13 cellular contexts compared by ENCODE assay signal in genomic region chr22:37511368-37512104, GRCh38. TPM values are rescaled to one million over a fixed set of nuclear protein-coding genes. Genes with fewer than 3 reads are reported as not detected.
DNase-seq lines count a peak whose midpoint lies in the region; ATAC-seq, FAIRE-seq and TF ChIP-seq lines count a peak whose summit lies in the region.
"Had no signal": no experiment of that assay in that cellular context is flagged by ENCODE, and none has a peak within 500 bp of the region (broad histone marks: within the 10 kb centered on the region; RNA-seq: fewer than 3 reads in every experiment).

No MANE protein-coding gene starts in this region.

- CTCF ChIA-PET in HepG2 (lab: Yijun Ruan, JAX; ENCODE audit: low intra/inter-chr PET ratio, low total read pairs): no interaction called here

- peak overlapping the region; percentile 97 for H3K27ac Mint-ChIP-seq in nephron progenitor cell

- no peak overlapping the region for H3K4me3 Mint-ChIP-seq in nephron progenitor cell
- H3K4me3 Mint-ChIP-seq: naive thymus-derived CD4-positive, alpha-beta T cell had no signal

- H3K9ac ChIP-seq in HepG2 (ENCODE audit: insufficient read depth, low read depth, low read length): peak overlapping the region; percentile 77

- H3K27ac ChIP-seq in HepG2 (ENCODE audit: extremely low read length, insufficient read depth, low read length) (peak overlapping the region; percentile 98), right lobe of liver (peak overlapping the region in 1 of 3 donors; percentile 36), esophagus muscularis mucosa (replicated peaks in 1 of 4) (peak overlapping the region; percentile 10 to 62 (median 34))

- H3K9me3 ChIP-seq in HepG2 (ENCODE audit: low read length): no peaks in the 10 kb centered on the region
- no peaks in the 10 kb centered on the region for H3K9me3 ChIP-seq in right lobe of liver
- H3K9me3 ChIP-seq in esophagus muscularis mucosa: no peaks in the 10 kb centered on the region

- H3K4me3 ChIP-seq in HepG2 (replicated peaks in 1 of 3; ENCODE audit: insufficient read depth in 1 of 3, low read depth in 2 of 3, low read length in 3 of 3) (peak overlapping the region in 1 of 3 experiments; percentile 47; a peak in 1 of 6 replicates), right lobe of liver (no peak overlapping the region), esophagus muscularis mucosa (no peak overlapping the region)

- TF ChIP-seq POLR2A in HepG2 (IDR thresholded peaks at IDR 0.05; ENCODE audit: insufficient read depth in 1 of 2, low read depth in 2 of 2, low read length in 2 of 2): no peak
- TF ChIP-seq POLR2A in right lobe of liver (IDR thresholded peaks at IDR 0.05): no peak
- TF ChIP-seq POLR2A in esophagus muscularis mucosa (IDR thresholded peaks at IDR 0.05; ENCODE audit: low read depth): no peak
- no peak for TF ChIP-seq POLR2A in GM12892 (IDR thresholded peaks at IDR 0.05; ENCODE audit: low read depth, low read length)

- peaks cover 3% of the 10 kb centered on the region for H3K9me3 Mint-ChIP-seq in nephron progenitor cell
- H3K9me3 Mint-ChIP-seq: HFFc6; naive thymus-derived CD4-positive, alpha-beta T cell had no signal

- no TSS peak for BruUV-seq in HepG2 (replicated peaks; lab: Mats Ljungman, UMichigan)

- H3K36me3 Mint-ChIP-seq in nephron progenitor cell (ENCODE audit: low read depth): peaks cover 11% of the 10 kb centered on the region
- H3K36me3 Mint-ChIP-seq: naive thymus-derived CD4-positive, alpha-beta T cell had no signal

- peaks cover 67% of the 10 kb centered on the region for H3K4me1 Mint-ChIP-seq in nephron progenitor cell
- H3K4me1 Mint-ChIP-seq: naive thymus-derived CD4-positive, alpha-beta T cell had no signal

- intact Hi-C loops in HepG2 (cut with micrococcal nuclease; ENCODE audit: unreplicated experiment) (loop anchor here (1.0 kb wide), 1 partner anchor 10 kb away; no protein-coding TSS in a partner anchor), right lobe of liver (cut with DNase I) (no loop called here), esophagus muscularis mucosa (cut with DNase I) (no loop called here)

- peak overlapping the region; percentile 85 for H3K4me2 ChIP-seq in HepG2 (ENCODE audit: low read depth, low read length)

- POLR2A ChIA-PET in HepG2 (lab: Yijun Ruan, JAX): interaction anchor here (1.4 to 3.8 kb wide), 5 partner anchors 9 to 97 kb away, joined by 5 to 51 read pairs (median 12); partner anchors contain the start of genes GGA1 and MFNG

- FAIRE-seq in HepG2 (lab: Jason Lieb, UNC) (no peak), GM12892 (lab: Jason Lieb, UNC) (no peak)
- FAIRE-seq: D721Med had no signal

- TF ChIP-seq EP300 in HepG2 (IDR thresholded peaks at IDR 0.05; ENCODE audit: low read depth in 2 of 2, low read length in 2 of 2) (no peak), HepG2 (CRISPR knock-in tag; IDR thresholded peaks at IDR 0.05; ENCODE audit: borderline replicate concordance) (no peak), esophagus muscularis mucosa (IDR thresholded peaks at IDR 0.05) (no peak)

- TF ChIP-seq RAD21 in HepG2 (CRISPR knock-in tag; IDR thresholded peaks at IDR 0.05): no peak

- peaks cover 2% of the 10 kb centered on the region for H3K27me3 Mint-ChIP-seq in nephron progenitor cell (ENCODE audit: low read depth, poor library complexity)

- DNase-seq in HepG2 (ENCODE audit: low spot score) (no peak), right lobe of liver (no peak), esophagus muscularis mucosa (ENCODE audit: extremely low spot score) (no peak), nephron progenitor cell (no peak), GM12892 (ENCODE audit: insufficient read length) (no peak), GM19240 (ENCODE audit: insufficient read length, low spot score) (no peak)
- DNase-seq: activated gamma-delta T cell; MM.1S; naive thymus-derived CD4-positive, alpha-beta T cell had no signal

- H3K36me3 ChIP-seq in HepG2 (replicated peaks in 1 of 2; ENCODE audit: control insufficient read depth in 1 of 2, insufficient read depth in 2 of 2, low read length in 2 of 2) (peaks cover 16 to 66% of the 10 kb centered on the region in 2 experiments), right lobe of liver (peaks cover 0 to 5% (median 0%) of the 10 kb centered on the region in 4 donors), esophagus muscularis mucosa (peaks cover 0 to 28% (median 6%) of the 10 kb centered on the region in 4 donors)

- H3K79me2 ChIP-seq in HepG2 (ENCODE audit: insufficient read depth, low read length): peaks cover 41% of the 10 kb centered on the region

- H3K4me1 ChIP-seq in HepG2 (ENCODE audit: insufficient read depth, low read length): peaks cover 82% of the 10 kb centered on the region
- H3K4me1 ChIP-seq in right lobe of liver: peaks cover 0 to 5% (median 0%) of the 10 kb centered on the region in 4 donors
- H3K4me1 ChIP-seq in esophagus muscularis mucosa: peaks cover 37 to 46% (median 43%) of the 10 kb centered on the region in 4 donors

- H4K20me1 ChIP-seq in HepG2 (ENCODE audit: insufficient read depth, low read length): peaks cover 5% of the 10 kb centered on the region; the same call in 1 of the 2 replicates

- no peak for ATAC-seq in HepG2
- ATAC-seq in right lobe of liver: no peak
- no peak for ATAC-seq in HG03342 (IDR thresholded peaks at IDR 0.05; ENCODE audit: unreplicated experiment)
- no peak for ATAC-seq in HG03354 (IDR thresholded peaks at IDR 0.05; ENCODE audit: poor library complexity, severe bottlenecking, unreplicated experiment)
- ATAC-seq: naive thymus-derived CD4-positive, alpha-beta T cell had no signal

- no peak overlapping the region for H2AFZ ChIP-seq in HepG2 (ENCODE audit: low read length)

- TF ChIP-seq CTCF in HepG2 (CRISPR knock-in tag; IDR thresholded peaks at IDR 0.05) (no peak), right lobe of liver (IDR thresholded peaks at IDR 0.05) (no peak), esophagus muscularis mucosa (IDR thresholded peaks at IDR 0.05) (no peak), nephron progenitor cell (IDR thresholded peaks at IDR 0.05) (no peak)

- WGBS in HepG2 (ENCODE audit: low lambda C conversion rate): 73% methylated on average over 4 of the region's 6 CpGs
- 78% methylated on average over 3 of the region's 6 CpGs for WGBS in right lobe of liver (ENCODE audit: insufficient coverage, low coverage, low lambda C conversion rate, missing lambda C conversion rate)
- WGBS in esophagus muscularis mucosa: 85% methylated on average over 6 of the region's 6 CpGs

- no peaks in the 10 kb centered on the region for H3K27me3 ChIP-seq in HepG2 (ENCODE audit: control insufficient read depth in 1 of 2, insufficient read depth in 2 of 2, low read length in 2 of 2)
- no peaks in the 10 kb centered on the region for H3K27me3 ChIP-seq in right lobe of liver
- H3K27me3 ChIP-seq in esophagus muscularis mucosa: peaks cover 0 to 39% (median 0%) of the 10 kb centered on the region in 4 donors

- in situ Hi-C loops in HepG2 (cut with HindIII; ENCODE audit: extremely low pct_ligation_motif_present, low pct_unique_long_range_greater_than_20kb): no loop called here

RNA-seq across cellular contexts. Expression of gene CARD10, which starts 7.7 kb away (rescaled TPM):
- total RNA-seq in HepG2 (2016; rRNA removed; fragmentation: Illumina TruSeq; extraction: Trizol) (28.9 and 35.2 TPM in 2 replicates), right lobe of liver (10 to 100 TPM in 5 of 6 experiments, 1 to 10 TPM in 1; 9.0 to 27.8 (median 14.2) TPM), esophagus muscularis mucosa (10 to 100 TPM in 2 of 4 donors, 1 to 10 TPM in 2; 6.0 to 15.3 (median 8.8) TPM)
- total RNA-seq in HepG2 (2016; cell fraction: cytosol; rRNA removed; fragmentation: Illumina TruSeq; extraction: Trizol; ENCODE audit: low read depth): 3.9 and 4.1 TPM in 2 replicates
- total RNA-seq in HepG2 (2016; cell fraction: insoluble cytoplasmic fraction; rRNA removed; fragmentation: Illumina TruSeq; extraction: Trizol): 24.8 and 36.0 TPM in 2 replicates
- 11.9 and 12.5 TPM in 2 replicates for total RNA-seq in HepG2 (2016; cell fraction: membrane; rRNA removed; fragmentation: Illumina TruSeq; extraction: Trizol)
- total RNA-seq in HepG2 (2016; cell fraction: nucleus; rRNA removed; fragmentation: Illumina TruSeq; extraction: Trizol): 17.8 and 21.3 TPM in 2 replicates
- polyA plus RNA-seq in HepG2 (2011; rRNA removed): 55.8 and 92.3 TPM in 2 replicates
- polyA plus RNA-seq in HepG2 (2011; cell fraction: cytosol; rRNA removed): 52.6 and 75.1 TPM in 2 replicates
- polyA plus RNA-seq in HepG2 (2011; cell fraction: nucleus; rRNA removed): 203 and 227 TPM in 2 replicates
- polyA plus RNA-seq in HepG2 (2012): 46.8 and 57.2 TPM in 2 replicates
- polyA plus RNA-seq in HepG2 (2016; cell fraction: cytosol; fragmentation: Illumina TruSeq; extraction: Trizol; ENCODE audit: low read depth): 3.0 TPM in 2 replicates
- 28.5 and 30.3 TPM in 2 replicates for polyA plus RNA-seq in HepG2 (2016; cell fraction: insoluble cytoplasmic fraction; fragmentation: Illumina TruSeq; extraction: Trizol; ENCODE audit: low read depth)
- 9.1 and 9.4 TPM in 2 replicates for polyA plus RNA-seq in HepG2 (2016; cell fraction: membrane; fragmentation: Illumina TruSeq; extraction: Trizol; ENCODE audit: low read depth)
- 42.1 and 44.8 TPM in 2 replicates for polyA plus RNA-seq in HepG2 (2016; cell fraction: nucleus; fragmentation: Illumina TruSeq; extraction: Trizol; ENCODE audit: insufficient read depth, low read depth)
- 15.9 and 164 TPM in 2 replicates for polyA minus RNA-seq in HepG2 (2011; rRNA and poly(A)+ RNA removed; ENCODE audit: low replicate concordance)
- polyA minus RNA-seq in HepG2 (2011; cell fraction: cytosol; rRNA and poly(A)+ RNA removed): 61.5 and 72.6 TPM in 2 replicates
- 31.9 and 42.5 TPM in 2 replicates for polyA minus RNA-seq in HepG2 (2011; cell fraction: nucleus; rRNA and poly(A)+ RNA removed)
- polyA plus RNA-seq in GM12892 (2012; ENCODE audit: missing spikeins): not detected

RNA-seq across cellular contexts. Expression of gene MFNG, which starts 25.4 kb away (rescaled TPM):
- total RNA-seq in HepG2 (2016; rRNA removed; fragmentation: Illumina TruSeq; extraction: Trizol) (1.0 and 1.1 TPM in 2 replicates), right lobe of liver (10 to 100 TPM in 4 of 6 experiments, 1 to 10 TPM in 2; 5.6 to 14.4 (median 10.2) TPM), esophagus muscularis mucosa (10 to 100 TPM in 3 of 4 donors, 1 to 10 TPM in 1; 7.5 to 23.1 (median 18.5) TPM)
- 0.35 and 1.1 TPM in 2 replicates for total RNA-seq in HepG2 (2016; cell fraction: cytosol; rRNA removed; fragmentation: Illumina TruSeq; extraction: Trizol; ENCODE audit: low read depth)
- 0.55 and 0.80 TPM in 2 replicates for total RNA-seq in HepG2 (2016; cell fraction: insoluble cytoplasmic fraction; rRNA removed; fragmentation: Illumina TruSeq; extraction: Trizol)
- total RNA-seq in HepG2 (2016; cell fraction: membrane; rRNA removed; fragmentation: Illumina TruSeq; extraction: Trizol): 1.4 and 1.9 TPM in 2 replicates
- total RNA-seq in HepG2 (2016; cell fraction: nucleus; rRNA removed; fragmentation: Illumina TruSeq; extraction: Trizol): 0.56 and 1.6 TPM in 2 replicates
- 11.7 and 19.8 TPM in 2 replicates for polyA plus RNA-seq in HepG2 (2011; rRNA removed)
- 15.3 and 15.7 TPM in 2 replicates for polyA plus RNA-seq in HepG2 (2011; cell fraction: cytosol; rRNA removed)
- polyA plus RNA-seq in HepG2 (2011; cell fraction: nucleus; rRNA removed): 37.0 and 46.6 TPM in 2 replicates
- 14.5 and 20.0 TPM in 2 replicates for polyA plus RNA-seq in HepG2 (2012)
- polyA plus RNA-seq in HepG2 (2016; cell fraction: cytosol; fragmentation: Illumina TruSeq; extraction: Trizol; ENCODE audit: low read depth): 0.79 and 0.97 TPM in 2 replicates
- 0.81 and 0.93 TPM in 2 replicates for polyA plus RNA-seq in HepG2 (2016; cell fraction: insoluble cytoplasmic fraction; fragmentation: Illumina TruSeq; extraction: Trizol; ENCODE audit: low read depth)
- 1.1 and 1.3 TPM in 2 replicates for polyA plus RNA-seq in HepG2 (2016; cell fraction: membrane; fragmentation: Illumina TruSeq; extraction: Trizol; ENCODE audit: low read depth)
- polyA plus RNA-seq in HepG2 (2016; cell fraction: nucleus; fragmentation: Illumina TruSeq; extraction: Trizol; ENCODE audit: insufficient read depth, low read depth): 1.3 and 4.5 TPM in 2 replicates
- polyA minus RNA-seq in HepG2 (2011; rRNA and poly(A)+ RNA removed; ENCODE audit: low replicate concordance): 0.77 and 12.5 TPM in 2 replicates
- polyA minus RNA-seq in HepG2 (2011; cell fraction: cytosol; rRNA and poly(A)+ RNA removed): 3.2 and 6.1 TPM in 2 replicates
- 6.1 and 9.8 TPM in 2 replicates for polyA minus RNA-seq in HepG2 (2011; cell fraction: nucleus; rRNA and poly(A)+ RNA removed)
- 30.7 TPM for polyA plus RNA-seq in GM12892 (2012; ENCODE audit: missing spikeins)
- total RNA-seq: HFFc6 had no signal

RNA-seq across cellular contexts. Expression of gene CDC42EP1, which starts 48.7 kb away (rescaled TPM):
- total RNA-seq in HepG2 (2016; rRNA removed; fragmentation: Illumina TruSeq; extraction: Trizol) (25.4 and 29.5 TPM in 2 replicates), right lobe of liver (100 to 1,000 TPM in 1 of 6 experiments, 10 to 100 TPM in 5; 29.2 to 117 (median 68.0) TPM), esophagus muscularis mucosa (10 to 100 TPM; 19.9 to 38.1 (median 36.7) TPM)
- 19.5 and 29.1 TPM in 2 replicates for total RNA-seq in HepG2 (2016; cell fraction: cytosol; rRNA removed; fragmentation: Illumina TruSeq; extraction: Trizol; ENCODE audit: low read depth)
- 20.9 and 29.7 TPM in 2 replicates for total RNA-seq in HepG2 (2016; cell fraction: insoluble cytoplasmic fraction; rRNA removed; fragmentation: Illumina TruSeq; extraction: Trizol)
- 44.9 and 63.7 TPM in 2 replicates for total RNA-seq in HepG2 (2016; cell fraction: membrane; rRNA removed; fragmentation: Illumina TruSeq; extraction: Trizol)
- total RNA-seq in HepG2 (2016; cell fraction: nucleus; rRNA removed; fragmentation: Illumina TruSeq; extraction: Trizol): 15.7 and 18.6 TPM in 2 replicates
- 17.1 and 26.7 TPM in 2 replicates for polyA plus RNA-seq in HepG2 (2011; rRNA removed)
- 13.8 and 17.6 TPM in 2 replicates for polyA plus RNA-seq in HepG2 (2011; cell fraction: cytosol; rRNA removed)
- 37.8 and 38.3 TPM in 2 replicates for polyA plus RNA-seq in HepG2 (2011; cell fraction: nucleus; rRNA removed)
- 45.1 and 72.3 TPM in 2 replicates for polyA plus RNA-seq in HepG2 (2012)
- polyA plus RNA-seq in HepG2 (2016; cell fraction: cytosol; fragmentation: Illumina TruSeq; extraction: Trizol; ENCODE audit: low read depth): 49.0 and 73.1 TPM in 2 replicates
- 53.9 and 76.0 TPM in 2 replicates for polyA plus RNA-seq in HepG2 (2016; cell fraction: insoluble cytoplasmic fraction; fragmentation: Illumina TruSeq; extraction: Trizol; ENCODE audit: low read depth)
- 99.7 and 119 TPM in 2 replicates for polyA plus RNA-seq in HepG2 (2016; cell fraction: membrane; fragmentation: Illumina TruSeq; extraction: Trizol; ENCODE audit: low read depth)
- 54.3 and 56.0 TPM in 2 replicates for polyA plus RNA-seq in HepG2 (2016; cell fraction: nucleus; fragmentation: Illumina TruSeq; extraction: Trizol; ENCODE audit: insufficient read depth, low read depth)
- polyA minus RNA-seq in HepG2 (2011; rRNA and poly(A)+ RNA removed; ENCODE audit: low replicate concordance): 12.0 and 24.2 TPM in 2 replicates
- 20.7 and 21.6 TPM in 2 replicates for polyA minus RNA-seq in HepG2 (2011; cell fraction: cytosol; rRNA and poly(A)+ RNA removed)
- polyA minus RNA-seq in HepG2 (2011; cell fraction: nucleus; rRNA and poly(A)+ RNA removed): 12.2 and 15.4 TPM in 2 replicates
- polyA plus RNA-seq in GM12892 (2012; ENCODE audit: missing spikeins): not detected
- polyA plus RNA-seq: naive thymus-derived CD4-positive, alpha-beta T cell had no signal
